13 cellular contexts compared by ENCODE assay signal in genomic region chr15:39908186-39908585, GRCh38. TPM values are rescaled to one million over a fixed set of nuclear protein-coding genes. Genes with fewer than 3 reads are reported as not detected.
DNase-seq lines count a peak whose midpoint lies in the region; ATAC-seq, FAIRE-seq and TF ChIP-seq lines count a peak whose summit lies in the region.
"Had no signal": no experiment of that assay in that cellular context is flagged by ENCODE, and none has a peak within 500 bp of the region (broad histone marks: within the 10 kb centered on the region; RNA-seq: fewer than 3 reads in every experiment).

No MANE protein-coding gene starts in this region.

- no peak for ATAC-seq in GM18867 (IDR thresholded peaks at IDR 0.05; ENCODE audit: unreplicated experiment)

- peaks cover 4% of the 10 kb centered on the region for H3K4me1 Mint-ChIP-seq in progenitor cell of endocrine pancreas (ENCODE audit: low read depth)

- no peak overlapping the region for H3K4me3 Mint-ChIP-seq in progenitor cell of endocrine pancreas (ENCODE audit: low read depth)
- H3K4me3 Mint-ChIP-seq: endodermal cell had no signal

- H3K36me3 ChIP-seq in bronchial epithelial cell (ENCODE audit: control insufficient read depth, insufficient read depth, low read length): no peaks in the 10 kb centered on the region
- H3K36me3 ChIP-seq: prostate gland, vagina had no signal

- peak; percentile 68 for DNase-seq in Daoy (ENCODE audit: low read depth)
- DNase-seq in LHCN-M2 (ENCODE audit: low read depth): peak; percentile 98
- peak; percentile 91 for DNase-seq in bronchial epithelial cell (ENCODE audit: low read depth)
- DNase-seq in lung microvascular endothelial cell (ENCODE audit: low read depth in 2 of 2): peak; percentile 71 to 88
- DNase-seq in progenitor cell of endocrine pancreas (ENCODE audit: low spot score, unreplicated experiment): no peak
- no peak for DNase-seq in NCI-H2081 (lab: John Stamatoyannopoulos, UW)
- no peak for DNase-seq in activated effector memory CD4-positive, alpha-beta T cell treated with Interleukin-2 at 50 U/mL for 16 hours
- DNase-seq: endodermal cell, GDM1, kidney had no signal

- H3K9me3 Mint-ChIP-seq in progenitor cell of endocrine pancreas (ENCODE audit: low read depth): no peaks in the 10 kb centered on the region
- H3K9me3 Mint-ChIP-seq: endodermal cell had no signal

- H3K4me3 ChIP-seq in bronchial epithelial cell (ENCODE audit: low read depth, low read length): no peak overlapping the region
- H3K4me3 ChIP-seq: prostate gland, vagina had no signal

- FAIRE-seq in bronchial epithelial cell (lab: Jason Lieb, UNC): peak; percentile 13
- FAIRE-seq: kidney had no signal

- no peak overlapping the region for H3K27ac Mint-ChIP-seq in progenitor cell of endocrine pancreas
- H3K27ac Mint-ChIP-seq: endodermal cell had no signal

- H3K27me3 ChIP-seq in bronchial epithelial cell (ENCODE audit: control insufficient read depth, insufficient read depth, low read length): no peaks in the 10 kb centered on the region
- H3K27me3 ChIP-seq: vagina had no signal

- peaks cover 9% of the 10 kb centered on the region for H3K27me3 Mint-ChIP-seq in progenitor cell of endocrine pancreas

- TF ChIP-seq CTCF in bronchial epithelial cell (IDR thresholded peaks at IDR 0.05; ENCODE audit: insufficient read depth, low read length, severe bottlenecking) (no peak), progenitor cell of endocrine pancreas (IDR thresholded peaks at IDR 0.05; ENCODE audit: unreplicated experiment) (no peak)

- H3K36me3 Mint-ChIP-seq in progenitor cell of endocrine pancreas (ENCODE audit: insufficient read depth): no peaks in the 10 kb centered on the region

RNA-seq across cellular contexts. Expression of gene GPR176, which starts 11.9 kb away (rescaled TPM):
- total RNA-seq in Daoy (2014; rRNA removed; shearing (Covaris generic)): 29.5 and 32.4 TPM in 2 replicates
- total RNA-seq in LHCN-M2 (2014; rRNA removed) (51.9 and 53.3 TPM in 2 replicates), bronchial epithelial cell (1.9 and 3.4 TPM in 2 replicates), lung microvascular endothelial cell (2.4 and 14.4 TPM in 2 replicates), progenitor cell of endocrine pancreas (1.0 and 1.1 TPM in 2 replicates)
- 88.2 TPM for polyA plus RNA-seq in LHCN-M2 (2012)

RNA-seq across cellular contexts. Expression of gene EIF2AK4, which starts 25.7 kb away (rescaled TPM):
- total RNA-seq in Daoy (2014; rRNA removed; shearing (Covaris generic)): 23.5 and 30.3 TPM in 2 replicates
- 83.7 and 94.0 TPM in 2 replicates for total RNA-seq in LHCN-M2 (2014; rRNA removed)
- polyA plus RNA-seq in LHCN-M2 (2012): 43.4 TPM
- total RNA-seq in bronchial epithelial cell: 25.6 and 30.8 TPM in 2 replicates
- 22.0 and 25.8 TPM in 2 replicates for total RNA-seq in lung microvascular endothelial cell
- 39.9 and 41.6 TPM in 2 replicates for total RNA-seq in progenitor cell of endocrine pancreas

Comparison
In these comparisons a context has a peak if more than half of its experiments do, and no peak if none do; other contexts are left out.
1. DNase-seq: peak in Daoy (single experiment), LHCN-M2 (single experiment), bronchial epithelial cell (single experiment) and lung microvascular endothelial cell (2 of 2); none in progenitor cell of endocrine pancreas (single experiment), NCI-H2081 (0 of 2) and activated effector memory CD4-positive, alpha-beta T cell treated with Interleukin-2 at 50 U/mL for 16 hours (single experiment).